8 cellular contexts compared by ENCODE assay signal in genomic region chr2:175251425-175252041, GRCh38.
DNase-seq lines count a peak whose midpoint lies in the region; ATAC-seq and TF ChIP-seq lines count a peak whose summit lies in the region.

No MANE protein-coding gene starts in this region.

- ATAC-seq in GM21528 (IDR thresholded peaks at IDR 0.05; ENCODE audit: low FRiP score, unreplicated experiment) (no peak), HG03025 (IDR thresholded peaks at IDR 0.05; ENCODE audit: low FRiP score, unreplicated experiment) (no peak), HG02610 (IDR thresholded peaks at IDR 0.05; ENCODE audit: unreplicated experiment) (no peak)

- H3K4me3 ChIP-seq in GM12875 (ENCODE audit: low read depth, low read length) = no peak overlapping the region

- DNase-seq in AML-193 (lab: John Stamatoyannopoulos, UW) = peak; percentile 35 to 41
- DNase-seq in NCI-H460 (ENCODE audit: extremely low read depth, low read depth) = peak; percentile 48
- DNase-seq in cerebellum (ENCODE audit: low spot score) = peak; percentile 44
- DNase-seq in myocyte (ENCODE audit: low read depth) = peak; percentile 60

- peak; percentile 52; the same call in 1 of the 2 replicates for TF ChIP-seq CTCF in GM12875 (IDR thresholded peaks at IDR 0.05; ENCODE audit: borderline replicate concordance, insufficient read depth, low read depth, low read length)
